In the genomic region with DNA sequence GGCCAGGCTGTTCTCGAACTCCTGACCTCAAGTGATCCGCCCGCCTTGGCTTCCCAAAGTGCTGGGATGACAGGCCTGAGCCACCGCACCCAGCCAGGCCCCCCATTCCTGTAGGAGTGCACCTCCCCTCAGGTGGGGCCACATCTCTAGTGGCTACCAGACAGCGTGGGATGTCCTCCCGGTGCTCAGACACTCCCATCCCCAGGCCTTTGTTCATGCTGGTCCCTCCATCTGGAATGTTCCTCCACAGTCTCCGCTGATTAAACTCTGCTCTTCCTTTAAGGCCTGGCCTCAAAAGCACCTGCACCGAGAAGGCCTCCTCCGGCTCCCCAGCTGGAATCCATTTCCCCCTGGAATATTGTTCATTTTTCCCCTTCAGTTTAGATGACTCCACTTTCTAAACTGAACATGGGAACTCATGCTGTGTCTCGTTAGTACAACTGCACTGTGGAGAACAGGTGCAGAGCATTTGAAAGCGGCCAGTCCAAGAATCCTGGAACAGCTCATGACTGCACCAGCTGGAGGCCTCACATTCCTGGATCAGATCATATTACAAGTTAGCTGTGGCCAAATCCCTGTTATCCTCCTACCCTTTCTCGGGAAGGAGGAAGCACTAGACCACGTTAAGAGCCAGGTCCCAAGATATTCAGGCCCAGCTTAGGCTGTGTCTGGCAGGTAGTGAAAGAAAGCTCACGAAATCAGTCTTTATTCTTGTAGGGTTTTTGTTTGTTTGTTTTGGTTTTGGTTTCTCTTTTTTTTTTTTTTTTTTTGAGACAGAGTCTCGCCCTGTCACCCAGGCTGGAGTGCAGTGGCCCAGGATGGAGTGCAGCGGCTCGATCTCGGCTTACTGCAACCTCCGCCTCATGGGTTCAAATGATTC, we compare ENCODE assay signal across 8 cellular contexts. TPM values are rescaled to one million over a fixed set of nuclear protein-coding genes. Genes with fewer than 3 reads are reported as not detected.
DNase-seq lines count a peak whose midpoint lies in the region; ATAC-seq, FAIRE-seq and TF ChIP-seq lines count a peak whose summit lies in the region.

No MANE protein-coding gene starts in this region.

- H3K9me3 Mint-ChIP-seq in immature natural killer cell = no peaks in the 10 kb centered on the region

- H3K4me2 ChIP-seq in HepG2 (ENCODE audit: low read depth, low read length) = peak overlapping the region; percentile 81

- ATAC-seq in HepG2 (peak; percentile 97), GM19023 (IDR thresholded peaks at IDR 0.05; ENCODE audit: unreplicated experiment) (no peak)

- peak; percentile 89 for DNase-seq in DMS79 treated with DMSO at 0.1 percent for 48 hours (lab: John Stamatoyannopoulos, UW)
- DNase-seq in NCI-H2171 (lab: John Stamatoyannopoulos, UW) = peak; percentile 88
- DNase-seq in cerebellar cortex (ENCODE audit: low spot score) = peak; percentile 98
- DNase-seq in HepG2 (ENCODE audit: low spot score) = peak; percentile 68
- DNase-seq in NAMALWA (ENCODE audit: low spot score) = no peak
- DNase-seq in NCI-H1930 (lab: John Stamatoyannopoulos, UW) = no peak
- DNase-seq in immature natural killer cell = no peak

- CTCF ChIA-PET in HepG2 (lab: Yijun Ruan, JAX; ENCODE audit: low intra/inter-chr PET ratio, low total read pairs) = no interaction called here

- no peaks in the 10 kb centered on the region for H3K36me3 ChIP-seq in HepG2 (replicated peaks in 1 of 2; ENCODE audit: control insufficient read depth in 1 of 2, insufficient read depth in 2 of 2, low read length in 2 of 2)

- no peaks in the 10 kb centered on the region for H3K79me2 ChIP-seq in HepG2 (ENCODE audit: insufficient read depth, low read length)

- 0 out of 2 replicates have a peak, but pooled peaks have one; percentile 19 for TF ChIP-seq CTCF in HepG2 (CRISPR knock-in tag; IDR thresholded peaks at IDR 0.05)

- no peaks in the 10 kb centered on the region for H3K27me3 ChIP-seq in HepG2 (ENCODE audit: control insufficient read depth in 1 of 2, insufficient read depth in 2 of 2, low read length in 2 of 2)

- no peaks in the 10 kb centered on the region for H4K20me1 ChIP-seq in HepG2 (ENCODE audit: insufficient read depth, low read length)

- peaks cover 0 to 3% (median 1%) of the 10 kb centered on the region in 3 donors for H3K27me3 Mint-ChIP-seq in immature natural killer cell (ENCODE audit: low read depth in 3 of 3)

- no TSS peak for BruUV-seq in HepG2 (replicated peaks; lab: Mats Ljungman, UMichigan)

- H3K9me3 ChIP-seq in HepG2 (ENCODE audit: low read length) = no peaks in the 10 kb centered on the region

- in situ Hi-C loops in HepG2 (cut with HindIII; ENCODE audit: extremely low pct_ligation_motif_present, low pct_unique_long_range_greater_than_20kb) = loop anchor here (25.0 kb wide), 1 partner anchor 354 kb away; a partner anchor contains a TSS

- POLR2A ChIA-PET in HepG2 (lab: Yijun Ruan, JAX) = interaction anchor here (1.3 to 4.1 kb wide), 2 partner anchors 10 kb away, joined by 3 to 37 read pairs; no protein-coding TSS in a partner anchor

- no peaks in the 10 kb centered on the region for H3K4me1 Mint-ChIP-seq in immature natural killer cell

- H3K36me3 Mint-ChIP-seq in immature natural killer cell = no peaks in the 10 kb centered on the region

- H2AFZ ChIP-seq in HepG2 (ENCODE audit: low read length) = no peak overlapping the region

- H3K4me3 Mint-ChIP-seq in immature natural killer cell = no peak overlapping the region

- peak overlapping the region; percentile 5 to 50 (median 49); a peak in 4 of 6 replicates for H3K4me3 ChIP-seq in HepG2 (replicated peaks in 1 of 3; ENCODE audit: insufficient read depth in 1 of 3, low read depth in 2 of 3, low read length in 3 of 3)

- no peak overlapping the region for H3K27ac Mint-ChIP-seq in immature natural killer cell

- no peak overlapping the region for H3K27ac ChIP-seq in HepG2 (ENCODE audit: extremely low read length, insufficient read depth, low read length)

- no peak for TF ChIP-seq POLR2A in HepG2 (IDR thresholded peaks at IDR 0.05; ENCODE audit: insufficient read depth in 1 of 2, low read depth in 2 of 2, low read length in 2 of 2)

- intact Hi-C loops in HepG2 (cut with micrococcal nuclease; ENCODE audit: unreplicated experiment) = no loop called here

- H3K9ac ChIP-seq in HepG2 (ENCODE audit: insufficient read depth, low read depth, low read length) = no peak overlapping the region

- no peak for TF ChIP-seq RAD21 in HepG2 (CRISPR knock-in tag; IDR thresholded peaks at IDR 0.05)

- FAIRE-seq in HepG2 (lab: Jason Lieb, UNC) = peak; percentile 93

- WGBS in HepG2 (ENCODE audit: low lambda C conversion rate) = 24% methylated on average over 18 of the region's 19 CpGs

- H3K4me1 ChIP-seq in HepG2 (ENCODE audit: insufficient read depth, low read length) = peaks cover 27% of the 10 kb centered on the region

- no peak for TF ChIP-seq EP300 in HepG2 (IDR thresholded peaks at IDR 0.05; ENCODE audit: low read depth in 2 of 2, low read length in 2 of 2)
- TF ChIP-seq EP300 in HepG2 (CRISPR knock-in tag; IDR thresholded peaks at IDR 0.05; ENCODE audit: borderline replicate concordance) = no peak

TF ChIP-seq in HepG2, 621 proteins besides CTCF, POLR2A, EP300 and RAD21 (continues in another document):
- TF ChIP-seq MZF1 (CRISPR knock-in tag; IDR thresholded peaks at IDR 0.05; ENCODE audit: borderline replicate concordance) (no peak), ZNF7 (CRISPR knock-in tag; IDR thresholded peaks at IDR 0.05) (no peak), SOX13 (IDR thresholded peaks at IDR 0.05) (no peak), SOX13 (CRISPR knock-in tag; conservative IDR thresholded peaks at IDR 0.05 in 1 of 2, IDR thresholded peaks at IDR 0.05 in 1 of 2) (peak in 1 of 2 experiments; percentile 35; a peak in 1 of 4 replicates), ELF4 (CRISPR knock-in tag; IDR thresholded peaks at IDR 0.05; ENCODE audit: borderline replicate concordance) (no peak), ELF3 (CRISPR knock-in tag; IDR thresholded peaks at IDR 0.05) (0 out of 2 replicates have a peak, but pooled peaks have one; percentile 23)
- TF ChIP-seq, protein P1, sequence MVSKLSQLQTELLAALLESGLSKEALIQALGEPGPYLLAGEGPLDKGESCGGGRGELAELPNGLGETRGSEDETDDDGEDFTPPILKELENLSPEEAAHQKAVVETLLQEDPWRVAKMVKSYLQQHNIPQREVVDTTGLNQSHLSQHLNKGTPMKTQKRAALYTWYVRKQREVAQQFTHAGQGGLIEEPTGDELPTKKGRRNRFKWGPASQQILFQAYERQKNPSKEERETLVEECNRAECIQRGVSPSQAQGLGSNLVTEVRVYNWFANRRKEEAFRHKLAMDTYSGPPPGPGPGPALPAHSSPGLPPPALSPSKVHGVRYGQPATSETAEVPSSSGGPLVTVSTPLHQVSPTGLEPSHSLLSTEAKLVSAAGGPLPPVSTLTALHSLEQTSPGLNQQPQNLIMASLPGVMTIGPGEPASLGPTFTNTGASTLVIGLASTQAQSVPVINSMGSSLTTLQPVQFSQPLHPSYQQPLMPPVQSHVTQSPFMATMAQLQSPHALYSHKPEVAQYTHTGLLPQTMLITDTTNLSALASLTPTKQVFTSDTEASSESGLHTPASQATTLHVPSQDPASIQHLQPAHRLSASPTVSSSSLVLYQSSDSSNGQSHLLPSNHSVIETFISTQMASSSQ (IDR thresholded peaks at IDR 0.05; ENCODE audit: low read depth) = no peak
- TF ChIP-seq, protein P1 (CRISPR knock-in tag; IDR thresholded peaks at IDR 0.05; ENCODE audit: borderline replicate concordance) = no peak
- TF ChIP-seq, protein P2, sequence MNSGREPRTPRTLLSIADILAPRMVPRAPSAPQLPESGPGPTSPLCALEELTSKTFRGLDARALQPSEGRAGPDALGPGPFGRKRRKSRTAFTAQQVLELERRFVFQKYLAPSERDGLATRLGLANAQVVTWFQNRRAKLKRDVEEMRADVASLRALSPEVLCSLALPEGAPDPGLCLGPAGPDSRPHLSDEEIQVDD (CRISPR knock-in tag; IDR thresholded peaks at IDR 0.05; ENCODE audit: borderline replicate concordance) = no peak

RNA-seq across cellular contexts. Expression of a gene that starts 10.8 kb away (rescaled TPM):
- total RNA-seq in HepG2 (2016; rRNA removed; fragmentation: Illumina TruSeq; extraction: Trizol) = 37.4 TPM in 2 replicates
- 20.7 and 24.3 TPM in 2 replicates for total RNA-seq in HepG2 (2016; cell fraction: cytosol; rRNA removed; fragmentation: Illumina TruSeq; extraction: Trizol; ENCODE audit: low read depth)
- 27.7 and 37.0 TPM in 2 replicates for total RNA-seq in HepG2 (2016; cell fraction: insoluble cytoplasmic fraction; rRNA removed; fragmentation: Illumina TruSeq; extraction: Trizol)
- total RNA-seq in HepG2 (2016; cell fraction: membrane; rRNA removed; fragmentation: Illumina TruSeq; extraction: Trizol) = 20.9 TPM in 2 replicates
- 41.7 and 49.5 TPM in 2 replicates for total RNA-seq in HepG2 (2016; cell fraction: nucleus; rRNA removed; fragmentation: Illumina TruSeq; extraction: Trizol)
- polyA plus RNA-seq in HepG2 (2011; rRNA removed) (18.9 and 20.8 TPM in 2 replicates), immature natural killer cell (10 to 100 TPM in 1 of 3 donors, 1 to 10 TPM in 2; 2.0 to 48.1 (median 9.6) TPM)
- polyA plus RNA-seq in HepG2 (2011; cell fraction: cytosol; rRNA removed) = 11.9 and 12.5 TPM in 2 replicates
- 87.0 and 122 TPM in 2 replicates for polyA plus RNA-seq in HepG2 (2011; cell fraction: nucleus; rRNA removed)
- 55.6 and 57.4 TPM in 2 replicates for polyA plus RNA-seq in HepG2 (2012)
- 4.0 TPM in 2 replicates for polyA plus RNA-seq in HepG2 (2016; cell fraction: cytosol; fragmentation: Illumina TruSeq; extraction: Trizol; ENCODE audit: low read depth)
- polyA plus RNA-seq in HepG2 (2016; cell fraction: insoluble cytoplasmic fraction; fragmentation: Illumina TruSeq; extraction: Trizol; ENCODE audit: low read depth) = 25.0 and 33.7 TPM in 2 replicates
- 8.5 and 10.2 TPM in 2 replicates for polyA plus RNA-seq in HepG2 (2016; cell fraction: membrane; fragmentation: Illumina TruSeq; extraction: Trizol; ENCODE audit: low read depth)
- 100 and 106 TPM in 2 replicates for polyA plus RNA-seq in HepG2 (2016; cell fraction: nucleus; fragmentation: Illumina TruSeq; extraction: Trizol; ENCODE audit: insufficient read depth, low read depth)
- polyA minus RNA-seq in HepG2 (2011; rRNA and poly(A)+ RNA removed; ENCODE audit: low replicate concordance) = 72.0 and 116 TPM in 2 replicates
- 23.3 and 31.5 TPM in 2 replicates for polyA minus RNA-seq in HepG2 (2011; cell fraction: cytosol; rRNA and poly(A)+ RNA removed)
- 52.6 and 56.1 TPM in 2 replicates for polyA minus RNA-seq in HepG2 (2011; cell fraction: nucleus; rRNA and poly(A)+ RNA removed)

Comparison
In these comparisons a context has a peak if more than half of its experiments do, and no peak if none do; other contexts are left out.
1. DNase-seq: peak in DMS79 treated with DMSO at 0.1 percent for 48 hours (single experiment), NCI-H2171 (single experiment), cerebellar cortex (single experiment) and HepG2 (single experiment); none in NAMALWA (single experiment), NCI-H1930 (0 of 2) and immature natural killer cell (0 of 3).